ENCODE assay signal across 1 cellular context in the genomic region with DNA sequence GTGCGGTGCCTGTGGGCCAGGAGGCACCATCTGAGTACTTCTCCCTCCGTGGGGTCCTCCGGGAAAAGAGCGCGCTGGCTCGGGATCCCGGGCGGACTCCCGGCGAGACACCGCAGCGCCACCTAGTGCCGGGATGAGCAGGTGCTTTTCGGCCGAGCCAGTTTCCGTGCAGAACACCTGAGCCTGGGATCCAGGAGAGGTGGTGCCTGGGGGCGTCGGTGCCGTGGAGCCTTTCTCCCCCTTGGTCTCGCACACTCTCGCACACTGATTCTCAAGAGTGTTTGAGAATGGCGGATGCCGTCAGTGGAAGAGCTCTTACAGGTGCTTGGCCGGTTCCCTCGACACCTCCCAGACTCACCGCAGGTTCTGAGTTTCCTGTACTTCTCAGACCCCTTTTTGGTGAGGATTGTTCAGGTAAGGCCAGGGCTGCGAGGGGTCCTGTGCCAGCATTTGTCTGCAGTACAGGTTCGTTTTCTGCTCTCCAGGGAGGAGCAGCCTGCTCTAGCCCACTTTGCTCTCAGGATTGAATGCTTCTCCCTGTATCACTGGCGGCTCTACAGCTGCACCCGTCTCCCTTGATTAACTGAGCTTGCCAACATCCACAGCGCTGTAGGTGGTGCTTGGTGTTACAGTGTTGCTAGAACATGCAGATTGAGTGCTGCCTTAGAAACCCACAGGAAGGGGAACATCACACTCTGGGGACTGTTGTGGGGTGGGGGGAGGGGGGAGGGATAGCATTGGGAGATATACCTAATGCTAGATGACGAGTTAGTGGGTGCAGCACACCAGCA.
A peak's percentile ranks its signal among the peaks of the same experiment; 100 is the strongest.
TF ChIP-seq lines count a peak whose summit lies in the region.

No MANE protein-coding gene starts in this region.

TF ChIP-seq in HepG2, 621 proteins besides CTCF, POLR2A, EP300 and RAD21 (continued from another document and continues in another):
- TF ChIP-seq, protein P1, sequence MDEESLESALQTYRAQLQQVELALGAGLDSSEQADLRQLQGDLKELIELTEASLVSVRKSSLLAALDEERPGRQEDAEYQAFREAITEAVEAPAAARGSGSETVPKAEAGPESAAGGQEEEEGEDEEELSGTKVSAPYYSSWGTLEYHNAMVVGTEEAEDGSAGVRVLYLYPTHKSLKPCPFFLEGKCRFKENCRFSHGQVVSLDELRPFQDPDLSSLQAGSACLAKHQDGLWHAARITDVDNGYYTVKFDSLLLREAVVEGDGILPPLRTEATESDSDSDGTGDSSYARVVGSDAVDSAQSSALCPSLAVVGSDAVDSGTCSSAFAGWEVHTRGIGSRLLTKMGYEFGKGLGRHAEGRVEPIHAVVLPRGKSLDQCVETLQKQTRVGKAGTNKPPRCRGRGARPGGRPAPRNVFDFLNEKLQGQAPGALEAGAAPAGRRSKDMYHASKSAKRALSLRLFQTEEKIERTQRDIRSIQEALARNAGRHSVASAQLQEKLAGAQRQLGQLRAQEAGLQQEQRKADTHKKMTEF (CRISPR knock-in tag; IDR thresholded peaks at IDR 0.05): peak; percentile 54
- TF ChIP-seq ZNF564 (CRISPR knock-in tag; IDR thresholded peaks at IDR 0.05): no peak
- no peak for TF ChIP-seq ZNF746 (CRISPR knock-in tag; IDR thresholded peaks at IDR 0.05)
- TF ChIP-seq, protein P2, sequence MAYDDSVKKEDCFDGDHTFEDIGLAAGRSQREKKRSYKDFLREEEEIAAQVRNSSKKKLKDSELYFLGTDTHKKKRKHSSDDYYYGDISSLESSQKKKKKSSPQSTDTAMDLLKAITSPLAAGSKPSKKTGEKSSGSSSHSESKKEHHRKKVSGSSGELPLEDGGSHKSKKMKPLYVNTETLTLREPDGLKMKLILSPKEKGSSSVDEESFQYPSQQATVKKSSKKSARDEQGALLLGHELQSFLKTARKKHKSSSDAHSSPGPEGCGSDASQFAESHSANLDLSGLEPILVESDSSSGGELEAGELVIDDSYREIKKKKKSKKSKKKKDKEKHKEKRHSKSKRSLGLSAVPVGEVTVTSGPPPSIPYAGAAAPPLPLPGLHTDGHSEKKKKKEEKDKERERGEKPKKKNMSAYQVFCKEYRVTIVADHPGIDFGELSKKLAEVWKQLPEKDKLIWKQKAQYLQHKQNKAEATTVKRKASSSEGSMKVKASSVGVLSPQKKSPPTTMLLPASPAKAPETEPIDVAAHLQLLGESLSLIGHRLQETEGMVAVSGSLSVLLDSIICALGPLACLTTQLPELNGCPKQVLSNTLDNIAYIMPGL (CRISPR knock-in tag; IDR thresholded peaks at IDR 0.05; ENCODE audit: borderline replicate concordance in 1 of 2, low read depth in 1 of 2): peak in 1 of 2 experiments; percentile 68; a peak in 1 of 4 replicates
- TF ChIP-seq FOXA3 (CRISPR knock-in tag; IDR thresholded peaks at IDR 0.05): no peak
- TF ChIP-seq, protein P3, sequence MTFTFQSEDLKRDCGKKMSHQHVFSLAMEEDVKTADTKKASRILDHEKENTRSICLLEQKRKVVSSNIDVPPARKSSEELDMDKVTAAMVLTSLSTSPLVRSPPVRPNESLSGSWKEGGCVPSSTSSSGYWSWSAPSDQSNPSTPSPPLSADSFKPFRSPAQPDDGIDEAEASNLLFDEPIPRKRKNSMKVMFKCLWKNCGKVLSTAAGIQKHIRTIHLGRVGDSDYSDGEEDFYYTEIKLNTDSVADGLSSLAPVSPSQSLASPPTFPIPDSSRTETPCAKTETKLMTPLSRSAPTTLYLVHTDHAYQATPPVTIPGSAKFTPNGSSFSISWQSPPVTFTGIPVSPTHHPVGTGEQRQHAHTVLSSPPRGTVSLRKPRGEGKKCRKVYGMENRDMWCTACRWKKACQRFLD (CRISPR knock-in tag; IDR thresholded peaks at IDR 0.05; ENCODE audit: borderline replicate concordance): 0 out of 2 replicates have a peak, but pooled peaks have one; percentile 44
- TF ChIP-seq TBX2 (CRISPR knock-in tag; IDR thresholded peaks at IDR 0.05; ENCODE audit: borderline replicate concordance): peak; percentile 40; the same call in 1 of the 2 replicates
- 0 out of 2 replicates have a peak, but pooled peaks have one; percentile 42 for TF ChIP-seq ZNF572 (CRISPR knock-in tag; IDR thresholded peaks at IDR 0.05)
- no peak for TF ChIP-seq MBNL3 (CRISPR knock-in tag; conservative IDR thresholded peaks at IDR 0.05)
- no peak for TF ChIP-seq ATF7 (IDR thresholded peaks at IDR 0.05)
- no peak for TF ChIP-seq ATF7 (CRISPR knock-in tag; IDR thresholded peaks at IDR 0.05)
- TF ChIP-seq, protein P4, sequence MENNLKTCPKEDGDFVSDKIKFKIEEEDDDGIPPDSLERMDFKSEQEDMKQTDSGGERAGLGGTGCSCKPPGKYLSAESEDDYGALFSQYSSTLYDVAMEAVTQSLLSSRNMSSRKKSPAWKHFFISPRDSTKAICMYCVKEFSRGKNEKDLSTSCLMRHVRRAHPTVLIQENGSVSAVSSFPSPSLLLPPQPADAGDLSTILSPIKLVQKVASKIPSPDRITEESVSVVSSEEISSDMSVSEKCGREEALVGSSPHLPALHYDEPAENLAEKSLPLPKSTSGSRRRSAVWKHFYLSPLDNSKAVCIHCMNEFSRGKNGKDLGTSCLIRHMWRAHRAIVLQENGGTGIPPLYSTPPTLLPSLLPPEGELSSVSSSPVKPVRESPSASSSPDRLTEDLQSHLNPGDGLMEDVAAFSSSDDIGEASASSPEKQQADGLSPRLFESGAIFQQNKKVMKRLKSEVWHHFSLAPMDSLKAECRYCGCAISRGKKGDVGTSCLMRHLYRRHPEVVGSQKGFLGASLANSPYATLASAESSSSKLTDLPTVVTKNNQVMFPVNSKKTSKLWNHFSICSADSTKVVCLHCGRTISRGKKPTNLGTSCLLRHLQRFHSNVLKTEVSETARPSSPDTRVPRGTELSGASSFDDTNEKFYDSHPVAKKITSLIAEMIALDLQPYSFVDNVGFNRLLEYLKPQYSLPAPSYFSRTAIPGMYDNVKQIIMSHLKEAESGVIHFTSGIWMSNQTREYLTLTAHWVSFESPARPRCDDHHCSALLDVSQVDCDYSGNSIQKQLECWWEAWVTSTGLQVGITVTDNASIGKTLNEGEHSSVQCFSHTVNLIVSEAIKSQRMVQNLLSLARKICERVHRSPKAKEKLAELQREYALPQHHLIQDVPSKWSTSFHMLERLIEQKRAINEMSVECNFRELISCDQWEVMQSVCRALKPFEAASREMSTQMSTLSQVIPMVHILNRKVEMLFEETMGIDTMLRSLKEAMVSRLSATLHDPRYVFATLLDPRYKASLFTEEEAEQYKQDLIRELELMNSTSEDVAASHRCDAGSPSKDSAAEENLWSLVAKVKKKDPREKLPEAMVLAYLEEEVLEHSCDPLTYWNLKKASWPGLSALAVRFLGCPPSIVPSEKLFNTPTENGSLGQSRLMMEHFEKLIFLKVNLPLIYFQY (CRISPR knock-in tag; IDR thresholded peaks at IDR 0.05; ENCODE audit: borderline replicate concordance): peak; percentile 13; the same call in 1 of the 2 replicates
- no peak for TF ChIP-seq ARNT (IDR thresholded peaks at IDR 0.05)
- no peak for TF ChIP-seq ZNF549 (CRISPR knock-in tag; IDR thresholded peaks at IDR 0.05)
- peak; percentile 18 for TF ChIP-seq TEAD3 (CRISPR knock-in tag; optimal IDR thresholded peaks at IDR 0.05; ENCODE audit: borderline replicate concordance)
- 0 out of 2 replicates have a peak, but pooled peaks have one; percentile 36 for TF ChIP-seq THAP11 (CRISPR knock-in tag; IDR thresholded peaks at IDR 0.05)
- TF ChIP-seq ZNF768 (CRISPR knock-in tag; IDR thresholded peaks at IDR 0.05): no peak; the same call in 1 of the 2 replicates
- no peak for TF ChIP-seq BCL6 (CRISPR knock-in tag; IDR thresholded peaks at IDR 0.05)
- peak; percentile 88; the same call in 1 of the 2 replicates for TF ChIP-seq KDM4B (CRISPR knock-in tag; IDR thresholded peaks at IDR 0.05)
- TF ChIP-seq, protein P5, sequence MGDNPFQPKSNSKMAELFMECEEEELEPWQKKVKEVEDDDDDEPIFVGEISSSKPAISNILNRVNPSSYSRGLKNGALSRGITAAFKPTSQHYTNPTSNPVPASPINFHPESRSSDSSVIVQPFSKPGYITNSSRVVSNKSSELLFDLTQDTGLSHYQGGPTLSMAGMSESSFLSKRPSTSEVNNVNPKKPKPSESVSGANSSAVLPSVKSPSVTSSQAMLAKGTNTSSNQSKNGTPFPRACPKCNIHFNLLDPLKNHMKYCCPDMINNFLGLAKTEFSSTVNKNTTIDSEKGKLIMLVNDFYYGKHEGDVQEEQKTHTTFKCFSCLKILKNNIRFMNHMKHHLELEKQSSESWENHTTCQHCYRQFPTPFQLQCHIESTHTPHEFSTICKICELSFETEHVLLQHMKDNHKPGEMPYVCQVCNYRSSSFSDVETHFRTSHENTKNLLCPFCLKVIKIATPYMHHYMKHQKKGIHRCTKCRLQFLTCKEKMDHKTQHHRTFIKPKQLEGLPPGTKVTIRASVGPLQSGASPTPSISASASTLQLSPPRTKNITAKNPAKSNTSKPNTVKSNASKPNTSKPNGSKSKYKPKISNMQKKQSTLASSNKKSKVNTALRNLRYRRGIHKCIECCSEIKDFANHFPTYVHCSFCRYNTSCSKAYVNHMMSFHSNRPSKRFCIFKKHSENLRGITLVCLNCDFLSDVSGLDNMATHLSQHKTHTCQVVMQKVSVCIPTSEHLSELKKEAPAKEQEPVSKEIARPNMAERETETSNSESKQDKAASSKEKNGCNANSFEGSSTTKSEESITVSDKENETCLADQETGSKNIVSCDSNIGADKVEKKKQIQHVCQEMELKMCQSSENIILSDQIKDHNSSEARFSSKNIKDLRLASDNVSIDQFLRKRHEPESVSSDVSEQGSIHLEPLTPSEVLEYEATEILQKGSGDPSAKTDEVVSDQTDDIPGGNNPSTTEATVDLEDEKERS (CRISPR knock-in tag; IDR thresholded peaks at IDR 0.05): 0 out of 2 replicates have a peak, but pooled peaks have one; percentile 30
- TF ChIP-seq, protein P6, sequence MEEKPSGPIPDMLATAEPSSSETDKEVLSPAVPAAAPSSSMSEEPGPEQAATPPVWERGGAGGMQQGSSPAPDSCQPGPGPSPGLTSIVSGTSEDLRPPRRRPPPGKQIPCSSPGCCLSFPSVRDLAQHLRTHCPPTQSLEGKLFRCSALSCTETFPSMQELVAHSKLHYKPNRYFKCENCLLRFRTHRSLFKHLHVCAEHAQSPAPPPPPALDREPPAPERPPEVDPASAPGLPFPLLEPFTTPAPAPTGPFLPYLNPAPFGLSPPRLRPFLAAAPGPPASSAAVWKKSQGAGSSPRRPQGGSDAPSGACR (CRISPR knock-in tag; IDR thresholded peaks at IDR 0.05): no peak
- peak; percentile 31; the same call in 1 of the 2 replicates for TF ChIP-seq SALL2 (CRISPR knock-in tag; IDR thresholded peaks at IDR 0.05)
- TF ChIP-seq TSC22D2 (CRISPR knock-in tag; IDR thresholded peaks at IDR 0.05; ENCODE audit: borderline replicate concordance): peak; percentile 76; the same call in 1 of the 2 replicates
- no peak for TF ChIP-seq ZNF484 (CRISPR knock-in tag; IDR thresholded peaks at IDR 0.05; ENCODE audit: borderline replicate concordance, low read depth)
- TF ChIP-seq CHD4 (IDR thresholded peaks at IDR 0.05; ENCODE audit: borderline replicate concordance, low read length): no peak
- TF ChIP-seq AHR (CRISPR knock-in tag; IDR thresholded peaks at IDR 0.05): no peak; the same call in 1 of the 2 replicates
- TF ChIP-seq, protein P7, sequence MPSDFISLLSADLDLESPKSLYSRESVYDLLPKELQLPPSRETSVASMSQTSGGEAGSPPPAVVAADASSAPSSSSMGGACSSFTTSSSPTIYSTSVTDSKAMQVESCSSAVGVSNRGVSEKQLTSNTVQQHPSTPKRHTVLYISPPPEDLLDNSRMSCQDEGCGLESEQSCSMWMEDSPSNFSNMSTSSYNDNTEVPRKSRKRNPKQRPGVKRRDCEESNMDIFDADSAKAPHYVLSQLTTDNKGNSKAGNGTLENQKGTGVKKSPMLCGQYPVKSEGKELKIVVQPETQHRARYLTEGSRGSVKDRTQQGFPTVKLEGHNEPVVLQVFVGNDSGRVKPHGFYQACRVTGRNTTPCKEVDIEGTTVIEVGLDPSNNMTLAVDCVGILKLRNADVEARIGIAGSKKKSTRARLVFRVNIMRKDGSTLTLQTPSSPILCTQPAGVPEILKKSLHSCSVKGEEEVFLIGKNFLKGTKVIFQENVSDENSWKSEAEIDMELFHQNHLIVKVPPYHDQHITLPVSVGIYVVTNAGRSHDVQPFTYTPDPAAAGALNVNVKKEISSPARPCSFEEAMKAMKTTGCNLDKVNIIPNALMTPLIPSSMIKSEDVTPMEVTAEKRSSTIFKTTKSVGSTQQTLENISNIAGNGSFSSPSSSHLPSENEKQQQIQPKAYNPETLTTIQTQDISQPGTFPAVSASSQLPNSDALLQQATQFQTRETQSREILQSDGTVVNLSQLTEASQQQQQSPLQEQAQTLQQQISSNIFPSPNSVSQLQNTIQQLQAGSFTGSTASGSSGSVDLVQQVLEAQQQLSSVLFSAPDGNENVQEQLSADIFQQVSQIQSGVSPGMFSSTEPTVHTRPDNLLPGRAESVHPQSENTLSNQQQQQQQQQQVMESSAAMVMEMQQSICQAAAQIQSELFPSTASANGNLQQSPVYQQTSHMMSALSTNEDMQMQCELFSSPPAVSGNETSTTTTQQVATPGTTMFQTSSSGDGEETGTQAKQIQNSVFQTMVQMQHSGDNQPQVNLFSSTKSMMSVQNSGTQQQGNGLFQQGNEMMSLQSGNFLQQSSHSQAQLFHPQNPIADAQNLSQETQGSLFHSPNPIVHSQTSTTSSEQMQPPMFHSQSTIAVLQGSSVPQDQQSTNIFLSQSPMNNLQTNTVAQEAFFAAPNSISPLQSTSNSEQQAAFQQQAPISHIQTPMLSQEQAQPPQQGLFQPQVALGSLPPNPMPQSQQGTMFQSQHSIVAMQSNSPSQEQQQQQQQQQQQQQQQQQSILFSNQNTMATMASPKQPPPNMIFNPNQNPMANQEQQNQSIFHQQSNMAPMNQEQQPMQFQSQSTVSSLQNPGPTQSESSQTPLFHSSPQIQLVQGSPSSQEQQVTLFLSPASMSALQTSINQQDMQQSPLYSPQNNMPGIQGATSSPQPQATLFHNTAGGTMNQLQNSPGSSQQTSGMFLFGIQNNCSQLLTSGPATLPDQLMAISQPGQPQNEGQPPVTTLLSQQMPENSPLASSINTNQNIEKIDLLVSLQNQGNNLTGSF (CRISPR knock-in tag; IDR thresholded peaks at IDR 0.05): no peak; the same call in 1 of the 2 replicates
- 0 out of 2 replicates have a peak, but pooled peaks have one; percentile 13 for TF ChIP-seq ZNF263 (CRISPR knock-in tag; IDR thresholded peaks at IDR 0.05)
- TF ChIP-seq CREM (IDR thresholded peaks at IDR 0.05): no peak
- no peak for TF ChIP-seq CREM (CRISPR knock-in tag; IDR thresholded peaks at IDR 0.05)
- TF ChIP-seq ZNF703 (CRISPR knock-in tag; IDR thresholded peaks at IDR 0.05; ENCODE audit: borderline replicate concordance): no peak
- peak; percentile 62; the same call in 1 of the 2 replicates for TF ChIP-seq ZBTB7B (CRISPR knock-in tag; IDR thresholded peaks at IDR 0.05)
